Comparison of ENCODE assay signal across 11 cellular contexts in genomic region chr4:14125375-14126129, GRCh38.
DNase-seq lines count a peak whose midpoint lies in the region; ATAC-seq and TF ChIP-seq lines count a peak whose summit lies in the region.
"Had no signal": no experiment of that assay in that cellular context is flagged by ENCODE, and none has a peak within 500 bp of the region (broad histone marks: within the 10 kb centered on the region; RNA-seq: fewer than 3 reads in every experiment).

No MANE protein-coding gene starts in this region.

- H3K4me3 Mint-ChIP-seq in memory B cell = no peak overlapping the region
- no peak overlapping the region for H3K4me3 Mint-ChIP-seq in activated T-cell treated with anti-CD3 and anti-CD28 coated beads, Interleukin-2, amount 50 U/mL, for 72 hours
- H3K4me3 Mint-ChIP-seq in activated naive CD4-positive, alpha-beta T cell treated with anti-CD3 and anti-CD28 coated beads, Interleukin-2, amount 10 ng/mL, durations not matched to agents 7 days and 5 days = no peak overlapping the region

- ATAC-seq in GM18907 (IDR thresholded peaks at IDR 0.05; ENCODE audit: unreplicated experiment) (peak; percentile 93), HG02623 (IDR thresholded peaks at IDR 0.05; ENCODE audit: unreplicated experiment) (peak; percentile 94), HG03575 (IDR thresholded peaks at IDR 0.05; ENCODE audit: extremely low read depth, insufficient number of reproducible peaks, low FRiP score, unreplicated experiment) (peak; percentile 90), memory B cell (ENCODE audit: low read depth) (peak; percentile 97)
- ATAC-seq in activated T-cell treated with anti-CD3 and anti-CD28 coated beads, Interleukin-2, amount 50 U/mL, for 72 hours (replicated peaks in 1 of 2) = no peak

- no peaks in the 10 kb centered on the region for H3K9me3 Mint-ChIP-seq in memory B cell
- no peaks in the 10 kb centered on the region for H3K9me3 Mint-ChIP-seq in activated T-cell treated with anti-CD3 and anti-CD28 coated beads, Interleukin-2, amount 50 U/mL, for 72 hours
- no peaks in the 10 kb centered on the region for H3K9me3 Mint-ChIP-seq in activated naive CD4-positive, alpha-beta T cell treated with anti-CD3 and anti-CD28 coated beads, Interleukin-2, amount 10 ng/mL, durations not matched to agents 7 days and 5 days

- no peaks in the 10 kb centered on the region for H3K27me3 ChIP-seq in esophagus squamous epithelium

- no peak overlapping the region for H3K27ac ChIP-seq in esophagus squamous epithelium

- no peaks in the 10 kb centered on the region for H3K27me3 Mint-ChIP-seq in memory B cell
- no peaks in the 10 kb centered on the region for H3K27me3 Mint-ChIP-seq in activated T-cell treated with anti-CD3 and anti-CD28 coated beads, Interleukin-2, amount 50 U/mL, for 72 hours (ENCODE audit: low read depth)
- no peaks in the 10 kb centered on the region for H3K27me3 Mint-ChIP-seq in activated naive CD4-positive, alpha-beta T cell treated with anti-CD3 and anti-CD28 coated beads, Interleukin-2, amount 10 ng/mL, durations not matched to agents 7 days and 5 days

- 13 to 50% methylated on average over 1 of the region's 1 CpG for WGBS in esophagus squamous epithelium, 2 donors

- no peak overlapping the region for H3K4me3 ChIP-seq in esophagus squamous epithelium

- intact Hi-C loops in esophagus squamous epithelium (cut with DNase I) = no loop called here

- no peaks in the 10 kb centered on the region for H3K4me1 ChIP-seq in esophagus squamous epithelium

- no peak overlapping the region for H3K27ac Mint-ChIP-seq in memory B cell
- no peak overlapping the region for H3K27ac Mint-ChIP-seq in activated T-cell treated with anti-CD3 and anti-CD28 coated beads, Interleukin-2, amount 50 U/mL, for 72 hours
- no peak overlapping the region for H3K27ac Mint-ChIP-seq in activated naive CD4-positive, alpha-beta T cell treated with anti-CD3 and anti-CD28 coated beads, Interleukin-2, amount 10 ng/mL, durations not matched to agents 7 days and 5 days

- DNase-seq in memory B cell (ENCODE audit: low spot score in 2 of 2) (peak in 1 of 2 donors; percentile 23), esophagus squamous epithelium (lab: John Stamatoyannopoulos, UW) (no peak), NCI-H526 (lab: John Stamatoyannopoulos, UW) (no peak)
- DNase-seq in activated T-cell treated with anti-CD3 and anti-CD28 coated beads, Interleukin-2, amount 50 U/mL, for 72 hours = no peak
- DNase-seq in activated naive CD4-positive, alpha-beta T cell treated with anti-CD3 and anti-CD28 coated beads, Interleukin-2, amount 10 ng/mL, durations not matched to agents 7 days and 5 days = no peak
- DNase-seq: glutamatergic neuron, MM.1S, posterior cingulate gyrus had no signal

- H3K4me1 Mint-ChIP-seq in memory B cell = peaks cover 17% of the 10 kb centered on the region
- no peaks in the 10 kb centered on the region for H3K4me1 Mint-ChIP-seq in activated T-cell treated with anti-CD3 and anti-CD28 coated beads, Interleukin-2, amount 50 U/mL, for 72 hours (ENCODE audit: low read depth)
- no peaks in the 10 kb centered on the region for H3K4me1 Mint-ChIP-seq in activated naive CD4-positive, alpha-beta T cell treated with anti-CD3 and anti-CD28 coated beads, Interleukin-2, amount 10 ng/mL, durations not matched to agents 7 days and 5 days

- no peaks in the 10 kb centered on the region for H3K36me3 Mint-ChIP-seq in memory B cell
- no peaks in the 10 kb centered on the region for H3K36me3 Mint-ChIP-seq in activated T-cell treated with anti-CD3 and anti-CD28 coated beads, Interleukin-2, amount 50 U/mL, for 72 hours (ENCODE audit: insufficient read depth in 2 of 2)
- no peaks in the 10 kb centered on the region for H3K36me3 Mint-ChIP-seq in activated naive CD4-positive, alpha-beta T cell treated with anti-CD3 and anti-CD28 coated beads, Interleukin-2, amount 10 ng/mL, durations not matched to agents 7 days and 5 days

- CTCF ChIA-PET in activated naive CD4-positive, alpha-beta T cell treated with anti-CD3 and anti-CD28 coated beads, Interleukin-2, amount 10 ng/mL, durations not matched to agents 7 days and 5 days (lab: Charles Lee) = no interaction called here

- no peaks in the 10 kb centered on the region for H3K36me3 ChIP-seq in esophagus squamous epithelium

- no peak for TF ChIP-seq POLR2A in esophagus squamous epithelium (IDR thresholded peaks at IDR 0.05)

- TF ChIP-seq CTCF in esophagus squamous epithelium (IDR thresholded peaks at IDR 0.05) = no peak

- no peaks in the 10 kb centered on the region for H3K9me3 ChIP-seq in esophagus squamous epithelium

Comparison
In these comparisons a context has a peak if more than half of its experiments do, and no peak if none do; other contexts are left out.
1. ATAC-seq: peak in GM18907 (single experiment), HG02623 (single experiment), HG03575 (single experiment) and memory B cell (single experiment); none in activated T-cell treated with anti-CD3 and anti-CD28 coated beads, Interleukin-2, amount 50 U/mL, for 72 hours (0 of 2).